In genomic region chr3:186973702-186974101, GRCh38 we compare ENCODE assay signal across 1 cellular context.
TF ChIP-seq lines count a peak whose summit lies in the region.

No MANE protein-coding gene starts in this region.

TF ChIP-seq in liver, 16 proteins besides CTCF, POLR2A, EP300 and RAD21 (continued from another document):
- TF ChIP-seq ZBTB33 (IDR thresholded peaks at IDR 0.05): no peak
- TF ChIP-seq HNF4A (conservative IDR thresholded peaks at IDR 0.05): no peak
- TF ChIP-seq HNF4G (IDR thresholded peaks at IDR 0.05): no peak
- no peak for TF ChIP-seq GABPA (IDR thresholded peaks at IDR 0.05 in 1 of 2, conservative IDR thresholded peaks at IDR 0.05 in 1 of 2)
- no peak for TF ChIP-seq FOXA1 (IDR thresholded peaks at IDR 0.05)
- no peak for TF ChIP-seq TAF1 (conservative IDR thresholded peaks at IDR 0.05)
- TF ChIP-seq MAX (IDR thresholded peaks at IDR 0.05): no peak
